1 cellular context compared by ENCODE assay signal in genomic region chr1:191888996-191889622, GRCh38.
TF ChIP-seq lines count a peak whose summit lies in the region.

No MANE protein-coding gene starts in this region.

TF ChIP-seq in endothelial cell of umbilical vein, 7 proteins besides CTCF, POLR2A, EP300 and RAD21:
- TF ChIP-seq JUN (IDR thresholded peaks at IDR 0.05; ENCODE audit: borderline replicate concordance, insufficient read depth, insufficient read length, low read depth) (no peak), MYC (IDR thresholded peaks at IDR 0.05; ENCODE audit: low read depth, low read length) (no peak), GATA2 (IDR thresholded peaks at IDR 0.05; ENCODE audit: insufficient read depth, insufficient read length, low read depth, low read length) (no peak), POLR2AphosphoS5 (IDR thresholded peaks at IDR 0.05; ENCODE audit: insufficient read depth, low read depth, low read length) (no peak), EZH2 (IDR thresholded peaks at IDR 0.05; ENCODE audit: borderline replicate concordance, low read depth, low read length, severe bottlenecking) (no peak), FOS (IDR thresholded peaks at IDR 0.05; ENCODE audit: borderline replicate concordance, insufficient read depth, low read length) (no peak), MAX (IDR thresholded peaks at IDR 0.05; ENCODE audit: insufficient read depth, insufficient read length) (no peak)
